Comparison of ENCODE assay signal across 18 cellular contexts in the genomic region with DNA sequence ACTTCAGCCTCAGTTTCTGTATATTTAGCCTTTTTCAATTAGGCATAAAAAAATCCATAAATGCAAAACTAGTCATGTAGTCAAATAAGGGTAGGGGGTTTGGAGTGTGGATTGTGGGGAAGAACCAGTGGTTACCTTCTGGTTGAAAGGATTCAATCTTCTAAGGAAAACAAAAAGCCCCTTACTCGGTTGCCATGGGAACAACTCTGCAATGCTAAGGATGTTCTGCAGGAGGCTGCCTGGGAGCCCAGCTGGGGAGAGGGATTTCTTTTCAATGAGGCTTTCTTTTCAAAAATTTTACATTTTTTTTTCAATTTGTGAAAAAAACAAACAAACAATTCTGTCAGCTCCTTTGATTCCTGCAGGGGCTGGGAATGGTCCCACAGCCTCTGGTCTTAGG.
"Had no signal": no experiment of that assay in that cellular context is flagged by ENCODE, and none has a peak within 500 bp of the region (broad histone marks: within the 10 kb centered on the region; RNA-seq: fewer than 3 reads in every experiment).

No MANE protein-coding gene starts in this region.

- ATAC-seq: activated CD8-positive, alpha-beta T cell treated with anti-CD3 and anti-CD28 coated beads, Interleukin-2, amount 10 ng/mL, durations not matched to agents 7 days and 5 days; esophagus mucosa; lower lobe of right lung; naive thymus-derived CD4-positive, alpha-beta T cell; stimulated activated naive CD8-positive, alpha-beta T cell treated with anti-CD3 and anti-CD28 coated beads, Interleukin-15, amount 100 ng/mL, for 72 hours; upper lobe of right lung had no signal

- H3K27ac Mint-ChIP-seq: activated CD8-positive, alpha-beta T cell treated with anti-CD3 and anti-CD28 coated beads, Interleukin-2, amount 10 ng/mL, durations not matched to agents 7 days and 5 days; naive thymus-derived CD4-positive, alpha-beta T cell; stimulated activated naive CD8-positive, alpha-beta T cell treated with anti-CD3 and anti-CD28 coated beads, Interleukin-15, amount 100 ng/mL, for 72 hours had no signal

- H3K9me3 ChIP-seq: breast epithelium, lower lobe of right lung, testis, upper lobe of right lung had no signal

- H3K4me1 ChIP-seq: breast epithelium, lower lobe of right lung, testis, upper lobe of right lung had no signal

- H3K36me3 Mint-ChIP-seq: naive thymus-derived CD4-positive, alpha-beta T cell had no signal

- H3K4me1 Mint-ChIP-seq: naive thymus-derived CD4-positive, alpha-beta T cell; stimulated activated naive CD8-positive, alpha-beta T cell treated with anti-CD3 and anti-CD28 coated beads, Interleukin-15, amount 100 ng/mL, for 72 hours had no signal

- H3K36me3 ChIP-seq: breast epithelium, lower lobe of right lung, upper lobe of right lung, WERI-Rb-1 had no signal

- H3K27me3 ChIP-seq: breast epithelium, testis, upper lobe of right lung had no signal

- H3K4me3 Mint-ChIP-seq: activated CD8-positive, alpha-beta T cell treated with anti-CD3 and anti-CD28 coated beads, Interleukin-2, amount 10 ng/mL, durations not matched to agents 7 days and 5 days; naive thymus-derived CD4-positive, alpha-beta T cell; stimulated activated naive CD8-positive, alpha-beta T cell treated with anti-CD3 and anti-CD28 coated beads, Interleukin-15, amount 100 ng/mL, for 72 hours had no signal

- H3K4me3 ChIP-seq: breast epithelium, lower lobe of right lung, testis, upper lobe of right lung had no signal

- DNase-seq: activated CD4-positive, alpha-beta T cell treated with anti-CD3 and anti-CD28 coated beads for 48 hours; activated CD8-positive, alpha-beta memory T cell treated with anti-CD3 and anti-CD28 coated beads, Interleukin-2, amount 50 U/mL, for 48 hours; activated CD8-positive, alpha-beta T cell treated with anti-CD3 and anti-CD28 coated beads, Interleukin-2, amount 10 ng/mL, durations not matched to agents 7 days and 5 days; activated naive CD4-positive, alpha-beta T cell; aorta; dermis blood vessel endothelial cell; foreskin fibroblast; lower lobe of right lung; naive thymus-derived CD4-positive, alpha-beta T cell; stimulated activated CD4-positive, alpha-beta T cell treated with anti-CD3 and anti-CD28 coated beads, Interleukin-15, amount 100 ng/mL, for 24 hours; stimulated activated CD4-positive, alpha-beta T cell treated with anti-CD3 and anti-CD28 coated beads, Interleukin-4, amount 100 ng/mL, for 24 hours; stimulated activated naive CD8-positive, alpha-beta T cell treated with anti-CD3 and anti-CD28 coated beads, Interleukin-15, amount 100 ng/mL, for 72 hours; T-helper 9 cell; testis; upper lobe of right lung; WERI-Rb-1 had no signal

- H3K27ac ChIP-seq: breast epithelium, lower lobe of right lung, testis, upper lobe of right lung, WERI-Rb-1 had no signal

- H3K9me3 Mint-ChIP-seq: naive thymus-derived CD4-positive, alpha-beta T cell; stimulated activated naive CD8-positive, alpha-beta T cell treated with anti-CD3 and anti-CD28 coated beads, Interleukin-15, amount 100 ng/mL, for 72 hours had no signal
